In the genomic region with DNA sequence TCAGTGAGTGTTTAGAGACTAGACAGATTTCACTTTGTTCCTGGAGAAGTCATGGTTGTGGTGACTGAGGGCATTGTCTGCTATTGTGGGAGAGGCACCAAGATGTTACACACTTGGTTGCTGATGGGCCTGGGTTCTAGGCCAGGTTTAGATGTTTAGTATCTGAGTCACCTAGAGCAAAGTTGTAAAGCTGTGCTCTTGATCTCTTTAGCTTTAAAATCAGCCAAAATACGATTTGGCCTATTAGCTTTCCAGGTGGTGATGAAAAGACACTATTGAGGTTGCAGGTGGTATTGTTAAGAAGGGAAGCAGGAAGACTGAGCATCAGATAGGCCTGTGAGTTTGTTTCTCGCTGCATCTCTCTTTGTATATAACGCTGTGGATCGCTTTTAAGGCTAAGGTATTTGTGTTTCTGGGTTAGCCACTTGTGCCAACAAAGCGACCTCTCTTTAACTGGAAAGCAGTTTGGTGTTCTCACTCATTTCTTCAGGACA, we compare ENCODE assay signal across 11 cellular contexts. TPM values are rescaled to one million over a fixed set of nuclear protein-coding genes. Genes with fewer than 3 reads are reported as not detected.
DNase-seq lines count a peak whose midpoint lies in the region; ATAC-seq, FAIRE-seq and TF ChIP-seq lines count a peak whose summit lies in the region.
"Had no signal": no experiment of that assay in that cellular context is flagged by ENCODE, and none has a peak within 500 bp of the region (broad histone marks: within the 10 kb centered on the region; RNA-seq: fewer than 3 reads in every experiment).

No MANE protein-coding gene starts in this region.

- TF ChIP-seq CTCF in right atrium auricular region (IDR thresholded peaks at IDR 0.05) (no peak), smooth muscle cell (IDR thresholded peaks at IDR 0.05; ENCODE audit: borderline replicate concordance, insufficient read depth, poor library complexity, severe bottlenecking) (no peak)

- DNase-seq in H54 (ENCODE audit: insufficient read length, low spot score) (no peak), adipocyte (ENCODE audit: low read depth) (no peak), right atrium auricular region (ENCODE audit: low spot score) (no peak), smooth muscle cell (lab: John Stamatoyannopoulos, UW; ENCODE audit: unreplicated experiment) (no peak)
- no peak for DNase-seq in stimulated activated naive CD4-positive, alpha-beta T cell treated with Interleukin-2 at 50 U/mL for 16 hours (lab: John Stamatoyannopoulos, UW)
- no peak for DNase-seq in stimulated activated CD4-positive, alpha-beta T cell treated with anti-CD3 and anti-CD28 coated beads, Interleukin-4, amount 100 ng/mL, for 4 hours
- DNase-seq: activated CD4-positive, alpha-beta T cell treated with anti-CD3 and anti-CD28 coated beads, Interleukin-2, amount 10 ng/mL, durations not matched to agents 24 days and 14 days; activated naive CD8-positive, alpha-beta T cell treated with anti-CD3 and anti-CD28 coated beads, Interleukin-2, amount 10 ng/mL, durations not matched to agents 7 days and 5 days; OCI-M1 had no signal

- H3K4me3 ChIP-seq in adipocyte (ENCODE audit: low read length) (peak overlapping the region; percentile 48), right atrium auricular region (no peak overlapping the region), smooth muscle cell (no peak overlapping the region)

- WGBS in smooth muscle cell (ENCODE audit: low lambda C conversion rate), result 81% methylated on average over 5 of the region's 5 CpGs

- H3F3A ChIP-seq in smooth muscle cell (ENCODE audit: low read depth), result peaks cover 15% of the 10 kb centered on the region

- no peak overlapping the region for H2AFZ ChIP-seq in smooth muscle cell (ENCODE audit: low read depth)

- peaks cover 88% of the 10 kb centered on the region for H3K79me2 ChIP-seq in smooth muscle cell (ENCODE audit: low read depth)

- peaks cover 82% of the 10 kb centered on the region for H4K20me1 ChIP-seq in smooth muscle cell (ENCODE audit: low read depth)

- peak overlapping the region; percentile 45 for H3K4me2 ChIP-seq in smooth muscle cell

- H3K27ac ChIP-seq in right atrium auricular region, result peak overlapping the region; percentile 49 to 66
- peak overlapping the region; percentile 86 for H3K27ac ChIP-seq in smooth muscle cell (ENCODE audit: low read depth)

- peak; percentile 92 for FAIRE-seq in H54 (lab: Jason Lieb, UNC)

- H3K36me3 ChIP-seq in adipocyte (ENCODE audit: control insufficient read depth, insufficient read depth, low read length, severe bottlenecking) (no peaks in the 10 kb centered on the region), right atrium auricular region (no peaks in the 10 kb centered on the region), smooth muscle cell (ENCODE audit: low read depth) (no peaks in the 10 kb centered on the region)

- no peak for TF ChIP-seq POLR2A in H54 (IDR thresholded peaks at IDR 0.05; ENCODE audit: low read depth, low read length)

- no peak for ATAC-seq in GM21367 (IDR thresholded peaks at IDR 0.05; ENCODE audit: unreplicated experiment)
- ATAC-seq in HG03025 (IDR thresholded peaks at IDR 0.05; ENCODE audit: low FRiP score, unreplicated experiment), result no peak

- H3K27me3 ChIP-seq in adipocyte (replicated peaks; ENCODE audit: control insufficient read depth, insufficient read depth, low read length), result no peaks in the 10 kb centered on the region
- H3K27me3 ChIP-seq in right atrium auricular region, result no peaks in the 10 kb centered on the region
- H3K27me3 ChIP-seq in smooth muscle cell (ENCODE audit: low read depth), result no peaks in the 10 kb centered on the region

- H3K9me3 ChIP-seq in adipocyte (ENCODE audit: control insufficient read depth, low read length) (peaks cover 4% of the 10 kb centered on the region), right atrium auricular region (peaks cover 0 to 10% of the 10 kb centered on the region in 2 donors), smooth muscle cell (replicated peaks; ENCODE audit: low read depth) (no peaks in the 10 kb centered on the region)

- H3K4me1 ChIP-seq in adipocyte (ENCODE audit: control insufficient read depth, insufficient read depth, low read length), result peaks cover 69% of the 10 kb centered on the region
- H3K4me1 ChIP-seq in right atrium auricular region, result peaks cover 0 to 82% of the 10 kb centered on the region in 2 donors
- H3K4me1 ChIP-seq in smooth muscle cell (ENCODE audit: low read depth), result peaks cover 32% of the 10 kb centered on the region

- H3K9ac ChIP-seq in adipocyte (ENCODE audit: low read length) (peak overlapping the region; percentile 55), smooth muscle cell (ENCODE audit: low read depth) (no peak overlapping the region)

RNA-seq across cellular contexts. Expression of gene FOXO3, which starts 48.6 kb away (rescaled TPM):
- total RNA-seq in right atrium auricular region (10 to 100 TPM; 54.5 to 60.9 TPM), smooth muscle cell (36.2 and 40.3 TPM in 2 replicates)
- 34.7 and 35.9 TPM in 2 replicates for polyA plus RNA-seq in smooth muscle cell
